ENCODE assay signal across 21 cellular contexts in the genomic region with DNA sequence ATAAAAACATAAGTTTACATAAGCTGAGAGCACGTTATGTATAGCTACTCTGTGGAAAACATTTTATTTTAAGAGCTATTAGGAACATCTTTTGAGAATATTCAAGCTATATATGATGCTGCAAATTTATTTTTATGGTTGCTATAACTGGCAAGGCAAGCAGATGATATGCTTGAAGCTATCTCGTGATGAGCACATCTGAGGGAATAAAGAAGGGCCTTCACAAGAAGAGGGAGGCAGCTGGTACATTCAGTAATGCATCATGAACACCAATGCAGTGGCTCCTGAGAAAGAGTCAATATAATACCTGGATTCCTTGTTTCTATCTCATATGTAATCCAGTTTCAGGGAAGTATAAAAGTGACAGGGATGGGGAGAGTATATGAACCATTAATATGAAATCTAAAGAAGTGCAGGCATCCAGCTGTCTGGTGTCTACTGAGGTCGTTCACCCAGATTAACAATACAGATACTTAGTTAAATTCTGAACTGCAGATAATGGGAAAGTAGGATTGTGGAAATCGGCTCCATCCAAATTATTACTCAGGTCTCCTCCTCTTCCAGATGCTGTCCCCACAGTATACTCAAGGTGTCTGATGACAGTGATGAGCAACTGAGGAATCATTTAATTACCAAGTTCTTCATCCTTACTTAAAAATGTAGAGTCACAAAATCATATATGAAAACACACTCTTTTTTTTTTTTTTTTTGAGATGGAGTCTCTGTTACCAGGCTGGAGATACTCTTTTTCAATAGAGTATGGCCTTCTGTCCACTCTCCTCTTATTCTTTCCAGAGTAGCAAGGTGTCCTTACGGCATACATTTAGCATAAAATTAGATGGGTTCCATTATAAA.
DNase-seq lines count a peak whose midpoint lies in the region; ATAC-seq, FAIRE-seq and TF ChIP-seq lines count a peak whose summit lies in the region.
"Had no signal": no experiment of that assay in that cellular context is flagged by ENCODE, and none has a peak within 500 bp of the region (broad histone marks: within the 10 kb centered on the region; RNA-seq: fewer than 3 reads in every experiment).

No MANE protein-coding gene starts in this region.

- in situ Hi-C loops in GM12878 (cut with MboI): no loop called here

- no peak for ATAC-seq in activated CD4-positive, alpha-beta T cell treated with anti-CD3 and anti-CD28 coated beads for 36 hours
- ATAC-seq in GM12878: no peak
- ATAC-seq in activated naive CD8-positive, alpha-beta T cell treated with anti-CD3 and anti-CD28 coated beads, Interleukin-2, amount 50 U/mL, for 24 hours: no peak
- ATAC-seq: A549; CD8-positive, alpha-beta T cell had no signal

- no peaks in the 10 kb centered on the region for H3K4me1 ChIP-seq in GM12878 (ENCODE audit: control insufficient read depth, insufficient read depth, low read length)
- H3K4me1 ChIP-seq: A549; BLaER1 treated with 17β-estradiol and CSF1 and Interleukin-3, amounts not matched to agents 10 nM and 100 nM; Caco-2 had no signal

- H3K36me3 Mint-ChIP-seq in activated CD4-positive, alpha-beta T cell treated with anti-CD3 and anti-CD28 coated beads, Interleukin-2, amount 10 ng/mL, durations not matched to agents 24 days and 14 days (ENCODE audit: low read depth): no peaks in the 10 kb centered on the region
- H3K36me3 Mint-ChIP-seq in activated CD4-positive, alpha-beta T cell treated with anti-CD3 and anti-CD28 coated beads for 36 hours (ENCODE audit: low read depth): no peaks in the 10 kb centered on the region
- H3K36me3 Mint-ChIP-seq in activated naive CD8-positive, alpha-beta T cell treated with anti-CD3 and anti-CD28 coated beads, Interleukin-2, amount 50 U/mL, for 24 hours (ENCODE audit: low read depth): no peaks in the 10 kb centered on the region
- H3K36me3 Mint-ChIP-seq: CD8-positive, alpha-beta T cell had no signal

- no peak for TF ChIP-seq POLR2A in GM12878 (IDR thresholded peaks at IDR 0.05; ENCODE audit: low read depth, low read length)

- H3K9me3 Mint-ChIP-seq in activated CD4-positive, alpha-beta T cell treated with anti-CD3 and anti-CD28 coated beads, Interleukin-2, amount 10 ng/mL, durations not matched to agents 24 days and 14 days: no peaks in the 10 kb centered on the region
- no peaks in the 10 kb centered on the region for H3K9me3 Mint-ChIP-seq in activated CD4-positive, alpha-beta T cell treated with anti-CD3 and anti-CD28 coated beads for 36 hours (ENCODE audit: low read depth)
- H3K9me3 Mint-ChIP-seq in activated naive CD8-positive, alpha-beta T cell treated with anti-CD3 and anti-CD28 coated beads, Interleukin-2, amount 50 U/mL, for 24 hours: no peaks in the 10 kb centered on the region
- H3K9me3 Mint-ChIP-seq: CD4-positive, alpha-beta T cell; CD8-positive, alpha-beta T cell had no signal

- 0 out of 4 replicates have a peak, but pooled peaks cover 0 to 1% of the 10 kb centered on the region in 2 experiments for H3K27me3 ChIP-seq in GM12878 (replicated peaks in 1 of 2; ENCODE audit: control insufficient read depth in 2 of 2, insufficient read depth in 2 of 2, low read length in 1 of 2)

- no peak overlapping the region for H3K4me2 ChIP-seq in GM12878 (ENCODE audit: control insufficient read depth, insufficient read depth)
- H3K4me2 ChIP-seq: A549; BLaER1 treated with 17β-estradiol and CSF1 and Interleukin-3, amounts not matched to agents 10 nM and 100 nM had no signal

- no peak overlapping the region for H2AFZ ChIP-seq in GM12878 (ENCODE audit: control insufficient read depth, low read depth, low read length)

- no peak overlapping the region for H3K4me3 Mint-ChIP-seq in activated CD4-positive, alpha-beta T cell treated with anti-CD3 and anti-CD28 coated beads, Interleukin-2, amount 10 ng/mL, durations not matched to agents 24 days and 14 days
- H3K4me3 Mint-ChIP-seq in activated CD4-positive, alpha-beta T cell treated with anti-CD3 and anti-CD28 coated beads for 36 hours: no peak overlapping the region
- no peak overlapping the region for H3K4me3 Mint-ChIP-seq in activated naive CD8-positive, alpha-beta T cell treated with anti-CD3 and anti-CD28 coated beads, Interleukin-2, amount 50 U/mL, for 24 hours
- H3K4me3 Mint-ChIP-seq: B cell; CD4-positive, alpha-beta T cell; CD8-positive, alpha-beta T cell had no signal

- CTCF ChIA-PET in activated CD4-positive, alpha-beta T cell treated with anti-CD3 and anti-CD28 coated beads for 36 hours (lab: Charles Lee): interaction anchor here (0.7 to 0.9 kb wide), 2 partner anchors 35 to 51 kb away, joined by 3 read pairs; no protein-coding TSS in a partner anchor
- CTCF ChIA-PET in GM12878 (lab: Yijun Ruan, JAX): no interaction called here

- SMC1A ChIA-PET in GM12878 (lab: Charles Lee; ENCODE audit: uncharacterized antibody, unreplicated experiment): no interaction called here

- DNase-seq in activated CD4-positive, alpha-beta T cell treated with anti-CD3 and anti-CD28 coated beads, Interleukin-2, amount 10 ng/mL, durations not matched to agents 24 days and 14 days: peak; percentile 28
- no peak for DNase-seq in activated CD4-positive, alpha-beta T cell treated with anti-CD3 and anti-CD28 coated beads for 36 hours
- DNase-seq in GM12878 (ENCODE audit: low read depth, low spot score): no peak
- peak; percentile 58 for DNase-seq in foreskin melanocyte
- DNase-seq in NCI-H2081 treated with DMSO at 0.1 percent for 48 hours (lab: John Stamatoyannopoulos, UW): no peak
- no peak for DNase-seq in activated naive CD8-positive, alpha-beta T cell treated with anti-CD3 and anti-CD28 coated beads, Interleukin-2, amount 50 U/mL, for 24 hours
- DNase-seq: AML-193; Caco-2; Calu3; CD4-positive, alpha-beta T cell; CD8-positive, alpha-beta T cell; DMS79 treated with DMSO at 0.1 percent for 48 hours; GF-D8 had no signal

- H3K27ac Mint-ChIP-seq in activated CD4-positive, alpha-beta T cell treated with anti-CD3 and anti-CD28 coated beads, Interleukin-2, amount 10 ng/mL, durations not matched to agents 24 days and 14 days: no peak overlapping the region
- no peak overlapping the region for H3K27ac Mint-ChIP-seq in activated CD4-positive, alpha-beta T cell treated with anti-CD3 and anti-CD28 coated beads for 36 hours
- no peak overlapping the region for H3K27ac Mint-ChIP-seq in activated naive CD8-positive, alpha-beta T cell treated with anti-CD3 and anti-CD28 coated beads, Interleukin-2, amount 50 U/mL, for 24 hours
- H3K27ac Mint-ChIP-seq: B cell; CD4-positive, alpha-beta T cell; CD8-positive, alpha-beta T cell had no signal

- no peaks in the 10 kb centered on the region for H3K4me1 Mint-ChIP-seq in activated CD4-positive, alpha-beta T cell treated with anti-CD3 and anti-CD28 coated beads, Interleukin-2, amount 10 ng/mL, durations not matched to agents 24 days and 14 days
- H3K4me1 Mint-ChIP-seq in activated CD4-positive, alpha-beta T cell treated with anti-CD3 and anti-CD28 coated beads for 36 hours: no peaks in the 10 kb centered on the region
- H3K4me1 Mint-ChIP-seq in activated naive CD8-positive, alpha-beta T cell treated with anti-CD3 and anti-CD28 coated beads, Interleukin-2, amount 50 U/mL, for 24 hours: no peaks in the 10 kb centered on the region
- H3K4me1 Mint-ChIP-seq: B cell had no signal

- no peaks in the 10 kb centered on the region for H3K9me3 ChIP-seq in GM12878 (replicated peaks; ENCODE audit: control insufficient read depth, insufficient read depth, low read length)
- H3K9me3 ChIP-seq: A549, Caco-2 had no signal

- no peak for TF ChIP-seq EP300 in GM12878 (IDR thresholded peaks at IDR 0.05; ENCODE audit: borderline replicate concordance in 1 of 2, control insufficient read depth in 1 of 2, low read depth in 2 of 2, low read length in 2 of 2)

- TF ChIP-seq CTCF in GM12878 (IDR thresholded peaks at IDR 0.05 in 2 of 3, conservative IDR thresholded peaks at IDR 0.05 in 1 of 3; ENCODE audit: control insufficient read depth in 2 of 3, extremely low read depth in 1 of 3, insufficient read depth in 1 of 3, low read depth in 3 of 3, low read length in 3 of 3): no peak

- intact Hi-C loops in activated CD4-positive, alpha-beta T cell treated with anti-CD3 and anti-CD28 coated beads, Interleukin-2, amount 10 ng/mL, durations not matched to agents 24 days and 14 days (cut with micrococcal nuclease): no loop called here
- intact Hi-C loops in activated CD4-positive, alpha-beta T cell treated with anti-CD3 and anti-CD28 coated beads for 36 hours (cut with DNase I, micrococcal nuclease): loop anchor here in 1 of 2 experiments (10.0 kb wide), 1 partner anchor 71 kb away; no protein-coding TSS in a partner anchor
- intact Hi-C loops in GM12878 (cut with micrococcal nuclease; ENCODE audit: unreplicated experiment): no loop called here

- no TSS peak for BruUV-seq in GM12878 (replicated peaks; lab: Mats Ljungman, UMichigan)

- H3K27ac ChIP-seq in GM12878 (ENCODE audit: control insufficient read depth, insufficient read depth): no peak overlapping the region
- H3K27ac ChIP-seq: 22Rv1; A549; BLaER1 treated with 17β-estradiol and CSF1 and Interleukin-3, amounts not matched to agents 10 nM and 100 nM; C4-2B had no signal

- POLR2A ChIA-PET in activated CD4-positive, alpha-beta T cell treated with anti-CD3 and anti-CD28 coated beads for 36 hours (lab: Charles Lee): no interaction called here
- POLR2A ChIA-PET in GM12878 (lab: Charles Lee): no interaction called here

- H4K20me1 ChIP-seq in GM12878 (ENCODE audit: control insufficient read depth, insufficient read depth): no peaks in the 10 kb centered on the region
- H4K20me1 ChIP-seq: BLaER1 treated with 17β-estradiol and CSF1 and Interleukin-3, amounts not matched to agents 10 nM and 100 nM had no signal

- peak; percentile 35 for FAIRE-seq in GM12878 (lab: Jason Lieb, UNC)
- FAIRE-seq: A549, D721Med, GM12892, GM18507 had no signal

- RAD21 ChIA-PET in GM12878 (lab: Charles Lee; ENCODE audit: unreplicated experiment): no interaction called here

- WGBS in GM12878 (ENCODE audit: insufficient coverage, insufficient replicate concordance, low lambda C conversion rate, missing lambda C conversion rate): 30% methylated on average over 5 of the region's 5 CpGs

- peaks cover 55% of the 10 kb centered on the region for H3K27me3 Mint-ChIP-seq in activated CD4-positive, alpha-beta T cell treated with anti-CD3 and anti-CD28 coated beads, Interleukin-2, amount 10 ng/mL, durations not matched to agents 24 days and 14 days
- peaks cover 26% of the 10 kb centered on the region for H3K27me3 Mint-ChIP-seq in activated CD4-positive, alpha-beta T cell treated with anti-CD3 and anti-CD28 coated beads for 36 hours
- peaks cover 34% of the 10 kb centered on the region for H3K27me3 Mint-ChIP-seq in activated naive CD8-positive, alpha-beta T cell treated with anti-CD3 and anti-CD28 coated beads, Interleukin-2, amount 50 U/mL, for 24 hours

- no peak for TF ChIP-seq RAD21 in GM12878 (IDR thresholded peaks at IDR 0.05; ENCODE audit: insufficient read depth, low read depth, low read length)

- no peaks in the 10 kb centered on the region for H3K79me2 ChIP-seq in GM12878 (ENCODE audit: control insufficient read depth, insufficient read depth, low read length)

- H3K36me3 ChIP-seq in GM12878 (ENCODE audit: control insufficient read depth in 2 of 2, insufficient read depth in 2 of 2, low read length in 1 of 2): no peaks in the 10 kb centered on the region
- H3K36me3 ChIP-seq: BLaER1 treated with 17β-estradiol and CSF1 and Interleukin-3, amounts not matched to agents 10 nM and 100 nM had no signal

- no peak overlapping the region for H3K4me3 ChIP-seq in GM12878
- H3K4me3 ChIP-seq: A549; BLaER1 treated with 17β-estradiol and CSF1 and Interleukin-3, amounts not matched to agents 10 nM and 100 nM had no signal

- H3K9ac ChIP-seq in GM12878 (ENCODE audit: control insufficient read depth, insufficient read depth, low read length): no peak overlapping the region
- H3K9ac ChIP-seq: BLaER1 treated with 17β-estradiol and CSF1 and Interleukin-3, amounts not matched to agents 10 nM and 100 nM had no signal

Comparison
In these comparisons a context has a peak if more than half of its experiments do, and no peak if none do; other contexts are left out.
1. DNase-seq: peak in activated CD4-positive, alpha-beta T cell treated with anti-CD3 and anti-CD28 coated beads, Interleukin-2, amount 10 ng/mL, durations not matched to agents 24 days and 14 days (single experiment) and foreskin melanocyte (single experiment); none in activated CD4-positive, alpha-beta T cell treated with anti-CD3 and anti-CD28 coated beads for 36 hours (single experiment), GM12878 (single experiment), NCI-H2081 treated with DMSO at 0.1 percent for 48 hours (single experiment) and activated naive CD8-positive, alpha-beta T cell treated with anti-CD3 and anti-CD28 coated beads, Interleukin-2, amount 50 U/mL, for 24 hours (single experiment).